In genomic region chr5:134499905-134500304, GRCh38 we compare ENCODE assay signal across 5 cellular contexts. TPM values are rescaled to one million over a fixed set of nuclear protein-coding genes. Genes with fewer than 3 reads are reported as not detected.
DNase-seq lines count a peak whose midpoint lies in the region; ATAC-seq, FAIRE-seq and TF ChIP-seq lines count a peak whose summit lies in the region.
"Not testable (repeated sequence)": the region's sequence is repeated elsewhere in the genome, so short reads cannot be mapped to it uniquely, and the experiment has no call there.

No MANE protein-coding gene starts in this region.

- not testable (repeated sequence) for H3K4me3 ChIP-seq in HEK293 (ENCODE audit: low read depth, low read length); K562

- not testable (repeated sequence) for H2AFZ ChIP-seq in K562 (ENCODE audit: low read depth, low read length)

- TF ChIP-seq EP300 in K562 (IDR thresholded peaks at IDR 0.05; ENCODE audit: low read length), result not testable (repeated sequence)

- TF ChIP-seq POLR2A in K562 (conservative IDR thresholded peaks at IDR 0.05), result not testable (repeated sequence)

- H3K27me3 ChIP-seq in K562 (ENCODE audit: control insufficient read depth in 2 of 2, insufficient read depth in 2 of 2, low read length in 2 of 2), result not testable (repeated sequence)

- H3K9ac ChIP-seq in K562 (ENCODE audit: insufficient read depth in 1 of 2, low read depth in 2 of 2, low read length in 2 of 2), result not testable (repeated sequence)

- H4K20me1 ChIP-seq in K562 (replicated peaks; ENCODE audit: control insufficient read depth, insufficient read depth, low read length), result not testable (repeated sequence)

- CTCF ChIA-PET in HEK293 (lab: Yijun Ruan, JAX); K562 (lab: Yijun Ruan, JAX; ENCODE audit: low intra/inter-chr PET ratio): not testable (repeated sequence)

- POLR2A ChIA-PET in HEK293 (lab: Yijun Ruan, JAX), result not testable (repeated sequence)
- POLR2A ChIA-PET in K562 (lab: Yijun Ruan, JAX), result interaction anchor here (1.5 kb wide), 1 partner anchor 12 kb away, joined by 6 read pairs; no protein-coding TSS in a partner anchor

- not testable (repeated sequence) for TF ChIP-seq RAD21 in K562 (CRISPR knock-in tag; conservative IDR thresholded peaks at IDR 0.05 in 1 of 2, IDR thresholded peaks at IDR 0.05 in 1 of 2)

- peak; percentile 37 for DNase-seq in NCI-H82 (lab: John Stamatoyannopoulos, UW)
- not testable (repeated sequence) for DNase-seq in K562 (ENCODE audit: extremely low read depth in 1 of 4, low spot score in 3 of 4)
- peak; percentile 20 for DNase-seq in cardiac septum (ENCODE audit: low spot score)

- not testable (repeated sequence) for FAIRE-seq in K562 (lab: Jason Lieb, UNC)

- not testable (repeated sequence) for BruUV-seq in K562 (replicated peaks; lab: Mats Ljungman, UMichigan)

- in situ Hi-C loops in K562 (cut with MboI), result not testable (repeated sequence)

- not testable (repeated sequence) for H3K9me1 ChIP-seq in K562 (ENCODE audit: control insufficient read depth, insufficient read depth, low read length)

- H3K4me1 ChIP-seq in HEK293 (ENCODE audit: control insufficient read depth, insufficient read depth, low read length), result not testable (repeated sequence)
- H3K4me1 ChIP-seq in K562 (replicated peaks in 1 of 2; ENCODE audit: control insufficient read depth in 2 of 2, insufficient read depth in 2 of 2, low read length in 2 of 2), result peaks cover 8 to 24% of the 10 kb centered on the region in 2 experiments; a peak in 4 of 5 replicates

- not testable (repeated sequence) for H3K4me2 ChIP-seq in K562 (ENCODE audit: insufficient read depth, low read length)

- intact Hi-C loops in K562 (cut with micrococcal nuclease); cardiac septum (cut with DNase I): not testable (repeated sequence)

- TF ChIP-seq CTCF in HEK293 (tag by site-specific recombination; IDR thresholded peaks at IDR 0.05); K562 (IDR thresholded peaks at IDR 0.05 in 2 of 3, conservative IDR thresholded peaks at IDR 0.05 in 1 of 3; ENCODE audit: insufficient read depth in 2 of 3, low read depth in 1 of 3, low read length in 3 of 3): not testable (repeated sequence)

- not testable (repeated sequence) for H3K27ac ChIP-seq in HEK293 (ENCODE audit: extremely low read depth, low read depth, low read length); K562 (ENCODE audit: extremely low read depth, low read depth, low read length)

- 62% methylated on average over 6 of the region's 6 CpGs for whole genome bisulfite sequencing in K562 (ENCODE audit: insufficient coverage, low coverage, missing lambda C conversion rate)

- ATAC-seq in SK-N-SH treated with all-trans-retinoic acid at 6 μM for 48 hours, K562: not testable (repeated sequence)

- not testable (repeated sequence) for H3K9me3 ChIP-seq in HEK293 (ENCODE audit: control insufficient read depth, insufficient read depth, low read depth, low read length); K562 (replicated peaks; ENCODE audit: control insufficient read depth, insufficient read depth, low read depth, low read length)

- H3K36me3 ChIP-seq in HEK293 (ENCODE audit: control insufficient read depth in 2 of 2, insufficient read depth in 1 of 2, low read length in 2 of 2); K562 (ENCODE audit: control insufficient read depth, insufficient read depth, low read length): not testable (repeated sequence)

- H3K79me2 ChIP-seq in K562 (ENCODE audit: control insufficient read depth, insufficient read depth, low read length), result not testable (repeated sequence)

TF ChIP-seq in HEK293, 187 proteins besides CTCF, POLR2A, EP300 and RAD21 (continues in another document):
- TF ChIP-seq ZNF146 (tag by site-specific recombination; IDR thresholded peaks at IDR 0.05), result peak; percentile 94

TF ChIP-seq in SK-N-SH treated with all-trans-retinoic acid at 6 μM for 48 hours, 23 proteins besides CTCF, POLR2A, EP300 and RAD21:
- TF ChIP-seq ZNF8 (CRISPR knock-in tag; IDR thresholded peaks at IDR 0.05), result peak; percentile 80
TF ChIP-seq in SK-N-SH treated with all-trans-retinoic acid at 6 μM for 48 hours: peak in this region for 1; not testable (repeated sequence) for 22.

TF ChIP-seq in K562, 482 proteins besides CTCF, POLR2A, EP300 and RAD21:
- TF ChIP-seq ZNF146 (CRISPR knock-in tag; IDR thresholded peaks at IDR 0.05; ENCODE audit: unreplicated experiment), result peak; percentile 80

RNA-seq across cellular contexts. Expression of gene JADE2, which starts 25.6 kb away (rescaled TPM):
- total RNA-seq in K562 (2011; cell fraction: chromatin; rRNA removed; ENCODE audit: low replicate concordance), result 12.7 and 26.6 TPM in 2 replicates
- total RNA-seq in K562 (2011; cell fraction: nucleolus; rRNA removed), result 12.9 and 14.5 TPM in 2 replicates
- 7.6 and 9.2 TPM in 2 replicates for total RNA-seq in K562 (2011; cell fraction: nucleoplasm; rRNA removed)
- 14.5 and 22.8 TPM in 2 replicates for total RNA-seq in K562 (2014; rRNA removed)
- total RNA-seq in K562 (2014; rRNA removed; fragmentation: Illumina TruSeq; extraction: Trizol), result 6.9 and 8.3 TPM in 2 replicates
- 13.7 and 14.1 TPM in 2 replicates for total RNA-seq in K562 (2015; rRNA removed; fragmentation: Illumina TruSeq; extraction: Trizol)
- total RNA-seq in K562 (2021), result 22.2 and 23.3 TPM in 2 replicates
- polyA plus RNA-seq in K562 (2011; rRNA removed), result 8.8 and 9.4 TPM in 2 replicates
- 7.8 and 14.9 TPM in 2 replicates for polyA plus RNA-seq in K562 (2011; cell fraction: cytosol; rRNA removed)
- 10.6 and 18.6 TPM in 2 replicates for polyA plus RNA-seq in K562 (2011; cell fraction: nucleus; rRNA removed)
- 9.5 and 15.4 TPM in 2 replicates for polyA plus RNA-seq in K562 (2012)
- polyA plus RNA-seq in K562 (2014; fragmentation: Illumina TruSeq; extraction: Trizol), result 9.1 and 10.9 TPM in 2 replicates
- under 1 TPM; 0.50 to 0.55 TPM for polyA plus RNA-seq in K562 (2014; fragmentation: Nextera tagmentation; extraction: Ambion mirVana)
- polyA plus RNA-seq in K562 (2014; rRNA removed), result 6.0 and 10.8 TPM in 2 replicates
- polyA minus RNA-seq in K562 (2011; rRNA and poly(A)+ RNA removed), result 11.5 and 14.4 TPM in 2 replicates
- 13.0 and 13.2 TPM in 2 replicates for polyA minus RNA-seq in K562 (2011; cell fraction: cytosol; rRNA and poly(A)+ RNA removed)
- polyA minus RNA-seq in K562 (2011; cell fraction: nucleus; rRNA and poly(A)+ RNA removed), result 9.4 TPM in 2 replicates
- total RNA-seq in cardiac septum, result 25.7 TPM
